ENCODE assay signal across 1 cellular context in the genomic region with DNA sequence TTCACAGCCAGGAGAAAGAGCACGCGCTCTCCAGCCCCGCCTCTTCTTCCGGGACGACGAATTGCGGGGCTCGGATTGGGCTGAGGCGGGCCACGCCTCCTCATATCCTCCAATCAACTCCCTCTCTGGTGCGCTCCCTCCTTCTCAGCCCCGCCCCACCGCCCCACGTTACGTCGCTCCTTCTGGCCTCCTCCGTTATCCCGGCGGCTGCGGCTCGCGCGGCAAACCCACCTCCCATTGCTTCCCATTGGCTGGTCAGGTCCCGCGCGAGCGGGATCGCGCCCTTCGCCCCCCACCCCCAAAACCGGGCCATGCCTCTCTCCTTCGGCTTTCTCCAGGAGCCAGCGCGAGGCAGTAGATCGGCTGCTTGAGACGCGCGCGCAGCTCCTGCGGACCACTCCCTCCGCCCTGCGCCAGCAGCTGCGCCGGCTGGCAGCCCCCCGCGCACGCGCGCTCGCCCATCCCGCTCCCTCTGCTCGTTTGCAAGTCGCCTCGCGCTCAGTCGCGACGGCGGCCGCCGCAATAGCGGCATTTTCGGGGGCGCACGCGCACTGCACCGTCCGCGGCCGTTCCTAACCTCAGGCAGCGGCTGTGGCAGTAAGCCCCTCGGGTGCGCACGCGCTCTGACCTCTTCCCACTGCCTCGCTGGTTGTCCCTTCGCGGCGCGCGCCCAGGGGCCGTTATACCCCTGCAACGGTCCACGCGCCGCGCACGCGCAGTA.
TF ChIP-seq lines count a peak whose summit lies in the region.

No MANE protein-coding gene starts in this region.

TF ChIP-seq in HEK293, 187 proteins besides CTCF, POLR2A, EP300 and RAD21 (continued from another document):
- TF ChIP-seq, protein P1, sequence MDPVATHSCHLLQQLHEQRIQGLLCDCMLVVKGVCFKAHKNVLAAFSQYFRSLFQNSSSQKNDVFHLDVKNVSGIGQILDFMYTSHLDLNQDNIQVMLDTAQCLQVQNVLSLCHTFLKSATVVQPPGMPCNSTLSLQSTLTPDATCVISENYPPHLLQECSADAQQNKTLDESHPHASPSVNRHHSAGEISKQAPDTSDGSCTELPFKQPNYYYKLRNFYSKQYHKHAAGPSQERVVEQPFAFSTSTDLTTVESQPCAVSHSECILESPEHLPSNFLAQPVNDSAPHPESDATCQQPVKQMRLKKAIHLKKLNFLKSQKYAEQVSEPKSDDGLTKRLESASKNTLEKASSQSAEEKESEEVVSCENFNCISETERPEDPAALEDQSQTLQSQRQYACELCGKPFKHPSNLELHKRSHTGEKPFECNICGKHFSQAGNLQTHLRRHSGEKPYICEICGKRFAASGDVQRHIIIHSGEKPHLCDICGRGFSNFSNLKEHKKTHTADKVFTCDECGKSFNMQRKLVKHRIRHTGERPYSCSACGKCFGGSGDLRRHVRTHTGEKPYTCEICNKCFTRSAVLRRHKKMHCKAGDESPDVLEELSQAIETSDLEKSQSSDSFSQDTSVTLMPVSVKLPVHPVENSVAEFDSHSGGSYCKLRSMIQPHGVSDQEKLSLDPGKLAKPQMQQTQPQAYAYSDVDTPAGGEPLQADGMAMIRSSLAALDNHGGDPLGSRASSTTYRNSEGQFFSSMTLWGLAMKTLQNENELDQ (tag by site-specific recombination; IDR thresholded peaks at IDR 0.05; ENCODE audit: low read depth), result no peak
- TF ChIP-seq ZNF248 (tag by site-specific recombination; IDR thresholded peaks at IDR 0.05) (no peak), ZNF169 (tag by site-specific recombination; IDR thresholded peaks at IDR 0.05) (0 out of 2 replicates have a peak, but pooled peaks have one; percentile 42), ZNF140 (tag by site-specific recombination; IDR thresholded peaks at IDR 0.05) (no peak), GLI2 (tag by site-specific recombination; IDR thresholded peaks at IDR 0.05; ENCODE audit: borderline replicate concordance, low read depth) (no peak), ZNF561 (tag by site-specific recombination; IDR thresholded peaks at IDR 0.05; ENCODE audit: borderline replicate concordance) (peak; percentile 80; the same call in 1 of the 2 replicates), ZNF701 (tag by site-specific recombination; IDR thresholded peaks at IDR 0.05) (no peak), ZBTB7A (tag by site-specific recombination; IDR thresholded peaks at IDR 0.05; ENCODE audit: low read depth) (peak; percentile 50; the same call in 1 of the 2 replicates), HOXD13 (CRISPR knock-in tag; IDR thresholded peaks at IDR 0.05; ENCODE audit: borderline replicate concordance) (no peak), IKZF3 (tag by site-specific recombination; IDR thresholded peaks at IDR 0.05) (no peak), KLF10 (tag by site-specific recombination; IDR thresholded peaks at IDR 0.05) (peak; percentile 98), ZNF133 (tag by site-specific recombination; IDR thresholded peaks at IDR 0.05) (0 out of 2 replicates have a peak, but pooled peaks have one; percentile 32), ZNF560 (tag by site-specific recombination; IDR thresholded peaks at IDR 0.05; ENCODE audit: borderline replicate concordance) (no peak), ZNF175 (tag by site-specific recombination; IDR thresholded peaks at IDR 0.05) (no peak), ZNF114 (tag by site-specific recombination; IDR thresholded peaks at IDR 0.05) (no peak), ZNF223 (tag by site-specific recombination; IDR thresholded peaks at IDR 0.05) (no peak), ZNF324 (tag by site-specific recombination; IDR thresholded peaks at IDR 0.05) (0 out of 2 replicates have a peak, but pooled peaks have one; percentile 32), ZNF843 (tag by site-specific recombination; IDR thresholded peaks at IDR 0.05) (peak; percentile 46; the same call in 1 of the 2 replicates), ZNF37A (tag by site-specific recombination; IDR thresholded peaks at IDR 0.05) (no peak), ZNF549 (tag by site-specific recombination; IDR thresholded peaks at IDR 0.05) (no peak), ZNF2 (tag by site-specific recombination; IDR thresholded peaks at IDR 0.05) (peak; percentile 82)
- TF ChIP-seq, protein P2, sequence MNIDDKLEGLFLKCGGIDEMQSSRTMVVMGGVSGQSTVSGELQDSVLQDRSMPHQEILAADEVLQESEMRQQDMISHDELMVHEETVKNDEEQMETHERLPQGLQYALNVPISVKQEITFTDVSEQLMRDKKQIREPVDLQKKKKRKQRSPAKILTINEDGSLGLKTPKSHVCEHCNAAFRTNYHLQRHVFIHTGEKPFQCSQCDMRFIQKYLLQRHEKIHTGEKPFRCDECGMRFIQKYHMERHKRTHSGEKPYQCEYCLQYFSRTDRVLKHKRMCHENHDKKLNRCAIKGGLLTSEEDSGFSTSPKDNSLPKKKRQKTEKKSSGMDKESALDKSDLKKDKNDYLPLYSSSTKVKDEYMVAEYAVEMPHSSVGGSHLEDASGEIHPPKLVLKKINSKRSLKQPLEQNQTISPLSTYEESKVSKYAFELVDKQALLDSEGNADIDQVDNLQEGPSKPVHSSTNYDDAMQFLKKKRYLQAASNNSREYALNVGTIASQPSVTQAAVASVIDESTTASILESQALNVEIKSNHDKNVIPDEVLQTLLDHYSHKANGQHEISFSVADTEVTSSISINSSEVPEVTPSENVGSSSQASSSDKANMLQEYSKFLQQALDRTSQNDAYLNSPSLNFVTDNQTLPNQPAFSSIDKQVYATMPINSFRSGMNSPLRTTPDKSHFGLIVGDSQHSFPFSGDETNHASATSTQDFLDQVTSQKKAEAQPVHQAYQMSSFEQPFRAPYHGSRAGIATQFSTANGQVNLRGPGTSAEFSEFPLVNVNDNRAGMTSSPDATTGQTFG (tag by site-specific recombination; IDR thresholded peaks at IDR 0.05; ENCODE audit: borderline replicate concordance), result no peak
- TF ChIP-seq, protein P3, sequence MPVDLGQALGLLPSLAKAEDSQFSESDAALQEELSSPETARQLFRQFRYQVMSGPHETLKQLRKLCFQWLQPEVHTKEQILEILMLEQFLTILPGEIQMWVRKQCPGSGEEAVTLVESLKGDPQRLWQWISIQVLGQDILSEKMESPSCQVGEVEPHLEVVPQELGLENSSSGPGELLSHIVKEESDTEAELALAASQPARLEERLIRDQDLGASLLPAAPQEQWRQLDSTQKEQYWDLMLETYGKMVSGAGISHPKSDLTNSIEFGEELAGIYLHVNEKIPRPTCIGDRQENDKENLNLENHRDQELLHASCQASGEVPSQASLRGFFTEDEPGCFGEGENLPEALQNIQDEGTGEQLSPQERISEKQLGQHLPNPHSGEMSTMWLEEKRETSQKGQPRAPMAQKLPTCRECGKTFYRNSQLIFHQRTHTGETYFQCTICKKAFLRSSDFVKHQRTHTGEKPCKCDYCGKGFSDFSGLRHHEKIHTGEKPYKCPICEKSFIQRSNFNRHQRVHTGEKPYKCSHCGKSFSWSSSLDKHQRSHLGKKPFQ (tag by site-specific recombination; IDR thresholded peaks at IDR 0.05), result no peak
